In genomic region chr5:168675883-168676408, GRCh38 we compare ENCODE assay signal across 36 cellular contexts.
"Had no signal": no experiment of that assay in that cellular context is flagged by ENCODE, and none has a peak within 500 bp of the region (broad histone marks: within the 10 kb centered on the region; RNA-seq: fewer than 3 reads in every experiment).

No MANE protein-coding gene starts in this region.

- H3K27me3 Mint-ChIP-seq: activated naive CD4-positive, alpha-beta T cell treated with anti-CD3 and anti-CD28 coated beads, Interleukin-2, amount 50 U/mL, for 24 hours; activated naive CD8-positive, alpha-beta T cell; activated naive CD8-positive, alpha-beta T cell treated with anti-CD3 and anti-CD28 coated beads for 36 hours; activated naive CD8-positive, alpha-beta T cell treated with anti-CD3 and anti-CD28 coated beads, Interleukin-2, amount 10 ng/mL, durations not matched to agents 7 days and 5 days; activated T-cell treated with anti-CD3 and anti-CD28 coated beads, Interleukin-2, amount 50 U/mL, for 24 hours; activated T-helper 17 cell treated with anti-CD3 and anti-CD28 coated beads, Interleukin-2, amount 50 U/mL, for 72 hours; central memory CD8-positive, alpha-beta T cell had no signal

- H3K27ac Mint-ChIP-seq: activated naive CD4-positive, alpha-beta T cell treated with anti-CD3 and anti-CD28 coated beads for 36 hours; activated naive CD4-positive, alpha-beta T cell treated with anti-CD3 and anti-CD28 coated beads, Interleukin-2, amount 10 ng/mL, durations not matched to agents 7 days and 5 days; activated naive CD4-positive, alpha-beta T cell treated with anti-CD3 and anti-CD28 coated beads, Interleukin-2, amount 50 U/mL, for 24 hours; activated naive CD4-positive, alpha-beta T cell treated with anti-CD3 and anti-CD28 coated beads, Interleukin-2, amount 50 U/mL, for 72 hours; activated naive CD8-positive, alpha-beta T cell; activated naive CD8-positive, alpha-beta T cell treated with anti-CD3 and anti-CD28 coated beads for 36 hours; activated naive CD8-positive, alpha-beta T cell treated with anti-CD3 and anti-CD28 coated beads, Interleukin-2, amount 10 ng/mL, durations not matched to agents 7 days and 5 days; activated naive CD8-positive, alpha-beta T cell treated with anti-CD3 and anti-CD28 coated beads, Interleukin-2, amount 50 U/mL, for 24 hours; activated T-cell treated with anti-CD3 and anti-CD28 coated beads, Interleukin-2, amount 50 U/mL, for 24 hours; activated T-cell treated with anti-CD3 and anti-CD28 coated beads, Interleukin-2, amount 50 U/mL, for 72 hours; activated T-helper 1 cell treated with anti-CD3 and anti-CD28 coated beads, Interleukin-12 subunit alpha, Interleukin-12 subunit beta, Interleukin-2, Interleukin-4 antibody, amounts not matched to agents 30 ng/mL and 10 ng/mL and 1 ng/mL, durations not matched to agents 14 hours and 24 hours and 36 hours; activated T-helper 17 cell treated with anti-CD3 and anti-CD28 coated beads, Interleukin-2, amount 50 U/mL, for 72 hours; activated T-helper 2 cell treated with anti-CD3 and anti-CD28 coated beads, Interferon-gamma antibody, Interleukin-2, Interleukin-4, amounts not matched to agents 10 μg/mL and 5 μg/mL and 100 μg/mL, durations not matched to agents 14 hours and 24 hours and 36 hours; brain had no signal

- H3K36me3 Mint-ChIP-seq: activated naive CD4-positive, alpha-beta T cell treated with anti-CD3 and anti-CD28 coated beads, Interleukin-2, amount 10 ng/mL, durations not matched to agents 7 days and 5 days; activated naive CD4-positive, alpha-beta T cell treated with anti-CD3 and anti-CD28 coated beads, Interleukin-2, amount 50 U/mL, for 24 hours; activated naive CD4-positive, alpha-beta T cell treated with anti-CD3 and anti-CD28 coated beads, Interleukin-2, amount 50 U/mL, for 72 hours; activated naive CD8-positive, alpha-beta T cell; activated naive CD8-positive, alpha-beta T cell treated with anti-CD3 and anti-CD28 coated beads for 36 hours; activated naive CD8-positive, alpha-beta T cell treated with anti-CD3 and anti-CD28 coated beads, Interleukin-2, amount 10 ng/mL, durations not matched to agents 7 days and 5 days; brain had no signal

- H3K27me3 ChIP-seq: adrenal gland, ascending aorta, body of pancreas, brain microvascular endothelial cell, breast epithelium, cardiac muscle cell had no signal

- H3K9me3 ChIP-seq: adrenal gland, ascending aorta, body of pancreas, breast epithelium had no signal

- FAIRE-seq: astrocyte had no signal

- H3K4me3 ChIP-seq: adrenal gland, ascending aorta, body of pancreas, breast epithelium, cardiac muscle cell had no signal

- ATAC-seq: activated naive CD4-positive, alpha-beta T cell treated with anti-CD3 and anti-CD28 coated beads, Interleukin-2, amount 50 U/mL, for 72 hours; activated naive CD8-positive, alpha-beta T cell treated with anti-CD3 and anti-CD28 coated beads, Interleukin-2, amount 50 U/mL, for 24 hours; activated T-cell treated with anti-CD3 and anti-CD28 coated beads, Interleukin-2, amount 50 U/mL, for 4 hours; activated T-cell treated with anti-CD3 and anti-CD28 coated beads, Interleukin-2, amount 50 U/mL, for 72 hours; activated T-helper 17 cell treated with anti-CD3 and anti-CD28 coated beads, Interleukin-2, amount 50 U/mL, for 72 hours; body of pancreas had no signal

- H3K4me1 ChIP-seq: body of pancreas, breast epithelium had no signal

- H3K4me3 Mint-ChIP-seq: activated naive CD4-positive, alpha-beta T cell treated with anti-CD3 and anti-CD28 coated beads for 36 hours; activated naive CD4-positive, alpha-beta T cell treated with anti-CD3 and anti-CD28 coated beads, Interleukin-2, amount 10 ng/mL, durations not matched to agents 7 days and 5 days; activated naive CD4-positive, alpha-beta T cell treated with anti-CD3 and anti-CD28 coated beads, Interleukin-2, amount 50 U/mL, for 24 hours; activated naive CD8-positive, alpha-beta T cell; activated naive CD8-positive, alpha-beta T cell treated with anti-CD3 and anti-CD28 coated beads for 36 hours; activated naive CD8-positive, alpha-beta T cell treated with anti-CD3 and anti-CD28 coated beads, Interleukin-2, amount 10 ng/mL, durations not matched to agents 7 days and 5 days; activated naive CD8-positive, alpha-beta T cell treated with anti-CD3 and anti-CD28 coated beads, Interleukin-2, amount 50 U/mL, for 24 hours; activated T-cell treated with anti-CD3 and anti-CD28 coated beads, Interleukin-2, amount 50 U/mL, for 24 hours; activated T-cell treated with anti-CD3 and anti-CD28 coated beads, Interleukin-2, amount 50 U/mL, for 4 hours; activated T-cell treated with anti-CD3 and anti-CD28 coated beads, Interleukin-2, amount 50 U/mL, for 72 hours; activated T-helper 1 cell treated with anti-CD3 and anti-CD28 coated beads, Interleukin-12 subunit alpha, Interleukin-12 subunit beta, Interleukin-2, Interleukin-4 antibody, amounts not matched to agents 30 ng/mL and 10 ng/mL and 1 ng/mL, durations not matched to agents 14 hours and 24 hours and 36 hours; activated T-helper 17 cell treated with anti-CD3 and anti-CD28 coated beads, Interleukin-2, amount 50 U/mL, for 72 hours; brain; central memory CD8-positive, alpha-beta T cell had no signal

- H3K36me3 ChIP-seq: brain microvascular endothelial cell, breast epithelium, cardiac muscle cell had no signal

- H3K27ac ChIP-seq: adrenal gland, ascending aorta, body of pancreas, brain microvascular endothelial cell, breast epithelium, cardiac muscle cell had no signal

- DNase-seq: activated effector memory CD4-positive, alpha-beta T cell treated with anti-CD3 and anti-CD28 coated beads, Interleukin-2, amount 50 U/mL, for 16 hours; activated effector memory CD4-positive, alpha-beta T cell treated with Interleukin-2 at 50 U/mL for 16 hours; activated gamma-delta T cell; activated gamma-delta T cell treated with Interleukin-2 at 50 U/mL for 16 hours; activated naive CD4-positive, alpha-beta T cell; activated naive CD4-positive, alpha-beta T cell treated with anti-CD3 and anti-CD28 coated beads for 36 hours; activated naive CD4-positive, alpha-beta T cell treated with anti-CD3 and anti-CD28 coated beads, Interleukin-2, amount 10 ng/mL, durations not matched to agents 7 days and 5 days; activated naive CD4-positive, alpha-beta T cell treated with anti-CD3 and anti-CD28 coated beads, Interleukin-2, amount 50 U/mL, for 16 hours; activated naive CD4-positive, alpha-beta T cell treated with Interleukin-2 at 50 U/mL for 16 hours; activated naive CD8-positive, alpha-beta T cell treated with anti-CD3 and anti-CD28 coated beads for 36 hours; activated naive CD8-positive, alpha-beta T cell treated with anti-CD3 and anti-CD28 coated beads, Interleukin-2, amount 10 ng/mL, durations not matched to agents 7 days and 5 days; activated naive CD8-positive, alpha-beta T cell treated with anti-CD3 and anti-CD28 coated beads, Interleukin-2, amount 50 U/mL, for 24 hours; activated T-cell treated with anti-CD3 and anti-CD28 coated beads, Interleukin-2, amount 50 U/mL, for 1 hour; activated T-cell treated with anti-CD3 and anti-CD28 coated beads, Interleukin-2, amount 50 U/mL, for 24 hours; activated T-cell treated with anti-CD3 and anti-CD28 coated beads, Interleukin-2, amount 50 U/mL, for 4 hours; activated T-cell treated with anti-CD3 and anti-CD28 coated beads, Interleukin-2, amount 50 U/mL, for 48 hours; activated T-cell treated with anti-CD3 and anti-CD28 coated beads, Interleukin-2, amount 50 U/mL, for 72 hours; adrenal gland; amniotic stem cell; aorta; body of pancreas; brain microvascular endothelial cell; central memory CD4-positive, alpha-beta T cell; cerebellar nuclear complex had no signal

- H3K9me3 Mint-ChIP-seq: activated naive CD4-positive, alpha-beta T cell treated with anti-CD3 and anti-CD28 coated beads for 36 hours; activated naive CD4-positive, alpha-beta T cell treated with anti-CD3 and anti-CD28 coated beads, Interleukin-2, amount 10 ng/mL, durations not matched to agents 7 days and 5 days; activated naive CD4-positive, alpha-beta T cell treated with anti-CD3 and anti-CD28 coated beads, Interleukin-2, amount 50 U/mL, for 24 hours; activated naive CD4-positive, alpha-beta T cell treated with anti-CD3 and anti-CD28 coated beads, Interleukin-2, amount 50 U/mL, for 72 hours; activated naive CD8-positive, alpha-beta T cell treated with anti-CD3 and anti-CD28 coated beads for 36 hours; activated naive CD8-positive, alpha-beta T cell treated with anti-CD3 and anti-CD28 coated beads, Interleukin-2, amount 10 ng/mL, durations not matched to agents 7 days and 5 days; activated naive CD8-positive, alpha-beta T cell treated with anti-CD3 and anti-CD28 coated beads, Interleukin-2, amount 50 U/mL, for 24 hours; activated T-cell treated with anti-CD3 and anti-CD28 coated beads, Interleukin-2, amount 50 U/mL, for 24 hours; activated T-cell treated with anti-CD3 and anti-CD28 coated beads, Interleukin-2, amount 50 U/mL, for 4 hours; activated T-cell treated with anti-CD3 and anti-CD28 coated beads, Interleukin-2, amount 50 U/mL, for 72 hours; activated T-helper 1 cell treated with anti-CD3 and anti-CD28 coated beads, Interleukin-12 subunit alpha, Interleukin-12 subunit beta, Interleukin-2, Interleukin-4 antibody, amounts not matched to agents 30 ng/mL and 10 ng/mL and 1 ng/mL, durations not matched to agents 14 hours and 24 hours and 36 hours; activated T-helper 17 cell treated with anti-CD3 and anti-CD28 coated beads, Interleukin-2, amount 50 U/mL, for 72 hours; activated T-helper 2 cell treated with anti-CD3 and anti-CD28 coated beads, Interferon-gamma antibody, Interleukin-2, Interleukin-4, amounts not matched to agents 10 μg/mL and 5 μg/mL and 100 μg/mL, durations not matched to agents 14 hours and 24 hours and 36 hours; brain; central memory CD8-positive, alpha-beta T cell had no signal

- H3K4me1 Mint-ChIP-seq: activated naive CD4-positive, alpha-beta T cell treated with anti-CD3 and anti-CD28 coated beads, Interleukin-2, amount 10 ng/mL, durations not matched to agents 7 days and 5 days; activated naive CD4-positive, alpha-beta T cell treated with anti-CD3 and anti-CD28 coated beads, Interleukin-2, amount 50 U/mL, for 24 hours; activated naive CD8-positive, alpha-beta T cell treated with anti-CD3 and anti-CD28 coated beads for 36 hours; activated naive CD8-positive, alpha-beta T cell treated with anti-CD3 and anti-CD28 coated beads, Interleukin-2, amount 10 ng/mL, durations not matched to agents 7 days and 5 days; activated naive CD8-positive, alpha-beta T cell treated with anti-CD3 and anti-CD28 coated beads, Interleukin-2, amount 50 U/mL, for 24 hours; activated T-helper 17 cell treated with anti-CD3 and anti-CD28 coated beads, Interleukin-2, amount 50 U/mL, for 72 hours; brain; central memory CD8-positive, alpha-beta T cell had no signal
